In the genomic region with DNA sequence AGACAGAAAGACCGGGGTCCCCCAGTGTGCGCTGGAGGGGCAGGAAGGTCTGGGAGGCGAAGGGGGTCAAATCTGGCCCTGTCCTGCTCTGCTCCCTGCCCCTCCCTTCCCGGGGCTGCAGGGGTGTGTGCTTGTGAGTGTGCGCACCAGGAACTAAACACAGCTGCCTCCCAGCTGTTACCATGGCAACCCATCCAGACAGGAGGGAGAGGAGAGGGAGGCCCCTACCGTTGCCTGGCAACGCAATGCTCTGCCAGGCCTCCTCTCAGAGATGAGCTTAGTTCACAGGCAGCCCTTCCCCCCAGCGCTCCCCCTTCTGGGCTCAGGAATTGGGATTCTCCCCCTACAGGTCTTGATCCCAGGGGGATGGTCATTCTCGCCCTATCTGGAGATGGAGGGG, we compare ENCODE assay signal across 1 cellular context.
TF ChIP-seq lines count a peak whose summit lies in the region.

No MANE protein-coding gene starts in this region.

TF ChIP-seq in H1, 55 proteins besides CTCF, POLR2A, EP300 and RAD21:
- TF ChIP-seq GTF2F1 (IDR thresholded peaks at IDR 0.05; ENCODE audit: borderline replicate concordance, low read depth, low read length) (no peak), SRF (IDR thresholded peaks at IDR 0.05; ENCODE audit: low read depth, low read length) (no peak), CEBPB (IDR thresholded peaks at IDR 0.05; ENCODE audit: low read depth, low read length) (no peak), SP1 (IDR thresholded peaks at IDR 0.05; ENCODE audit: low read depth, low read length) (0 out of 2 replicates have a peak, but pooled peaks have one; percentile 36), RFX5 (IDR thresholded peaks at IDR 0.05; ENCODE audit: borderline replicate concordance, low read depth, low read length) (peak; percentile 41; the same call in 1 of the 2 replicates), SIN3A (conservative IDR thresholded peaks at IDR 0.05 in 1 of 2, IDR thresholded peaks at IDR 0.05 in 1 of 2; ENCODE audit: low read depth in 1 of 2, low read length in 2 of 2) (peak in 1 of 2 experiments; percentile 93; a peak in 2 of 4 replicates), TAF7 (optimal IDR thresholded peaks at IDR 0.05; ENCODE audit: borderline replicate concordance, low read depth, low read length) (no peak), MAFK (IDR thresholded peaks at IDR 0.05; ENCODE audit: low read depth, low read length) (no peak), TBP (IDR thresholded peaks at IDR 0.05; ENCODE audit: low read depth, low read length) (no peak)
- TF ChIP-seq, protein P1, sequence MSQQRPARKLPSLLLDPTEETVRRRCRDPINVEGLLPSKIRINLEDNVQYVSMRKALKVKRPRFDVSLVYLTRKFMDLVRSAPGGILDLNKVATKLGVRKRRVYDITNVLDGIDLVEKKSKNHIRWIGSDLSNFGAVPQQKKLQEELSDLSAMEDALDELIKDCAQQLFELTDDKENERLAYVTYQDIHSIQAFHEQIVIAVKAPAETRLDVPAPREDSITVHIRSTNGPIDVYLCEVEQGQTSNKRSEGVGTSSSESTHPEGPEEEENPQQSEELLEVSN (IDR thresholded peaks at IDR 0.05): no peak
